Comparison of ENCODE assay signal across 8 cellular contexts in the genomic region with DNA sequence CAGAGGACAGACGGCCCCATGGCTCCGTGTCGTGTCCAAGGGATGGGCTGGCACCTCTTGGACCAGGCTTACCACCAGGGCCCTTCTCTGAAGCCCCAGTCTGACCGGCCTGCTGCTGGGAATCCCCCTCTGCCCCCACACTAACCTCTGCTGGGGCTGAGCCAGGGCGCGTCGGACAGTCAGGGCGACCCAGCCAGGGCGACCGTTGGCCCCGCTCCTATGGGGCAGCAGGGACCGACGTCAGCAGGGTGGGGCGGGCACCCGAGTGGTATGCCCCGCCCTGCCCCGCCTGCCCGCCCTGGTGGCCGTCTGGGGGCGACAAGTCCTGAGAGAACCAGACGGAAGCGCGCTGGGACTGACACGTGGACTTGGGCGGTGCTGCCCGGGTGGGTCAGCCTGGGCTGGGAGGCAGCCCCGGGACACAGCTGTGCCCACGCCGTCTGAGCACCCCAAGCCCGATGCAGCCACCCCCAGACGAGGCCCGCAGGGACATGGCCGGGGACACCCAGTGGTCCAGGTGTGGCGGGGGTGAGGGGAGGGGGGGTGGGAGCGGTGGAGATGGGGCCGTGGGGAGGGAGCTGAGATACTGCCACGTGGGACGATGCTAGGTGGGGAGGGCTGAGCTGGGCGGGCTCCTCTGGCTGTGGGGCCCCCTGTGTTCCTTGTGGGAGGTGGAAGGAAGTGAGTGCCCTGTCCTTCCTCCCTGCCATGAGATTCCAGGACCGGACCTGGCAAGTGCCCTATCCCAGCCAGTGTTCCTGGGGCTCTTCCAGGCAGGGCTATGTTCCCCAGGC. TPM values are rescaled to one million over a fixed set of nuclear protein-coding genes. Genes with fewer than 3 reads are reported as not detected.
DNase-seq lines count a peak whose midpoint lies in the region; ATAC-seq and TF ChIP-seq lines count a peak whose summit lies in the region.

A gene with protein sequence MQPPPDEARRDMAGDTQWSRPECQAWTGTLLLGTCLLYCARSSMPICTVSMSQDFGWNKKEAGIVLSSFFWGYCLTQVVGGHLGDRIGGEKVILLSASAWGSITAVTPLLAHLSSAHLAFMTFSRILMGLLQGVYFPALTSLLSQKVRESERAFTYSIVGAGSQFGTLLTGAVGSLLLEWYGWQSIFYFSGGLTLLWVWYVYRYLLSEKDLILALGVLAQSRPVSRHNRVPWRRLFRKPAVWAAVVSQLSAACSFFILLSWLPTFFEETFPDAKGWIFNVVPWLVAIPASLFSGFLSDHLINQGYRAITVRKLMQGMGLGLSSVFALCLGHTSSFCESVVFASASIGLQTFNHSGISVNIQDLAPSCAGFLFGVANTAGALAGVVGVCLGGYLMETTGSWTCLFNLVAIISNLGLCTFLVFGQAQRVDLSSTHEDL (plus strand): TSS at position 337 of the 794 bp plus-strand sequence. CDS start 122 bp downstream, at position 459.

- POLR2A ChIA-PET in MCF 10A (lab: Yijun Ruan, JAX): interaction anchor here (0.5 kb wide), 1 partner anchor 342 kb away, joined by 3 read pairs; no protein-coding TSS in a partner anchor
- POLR2A ChIA-PET in WTC11 (lab: Charles Lee): no interaction called here

- peak; percentile 42 for ATAC-seq in HG03196 (IDR thresholded peaks at IDR 0.05; ENCODE audit: unreplicated experiment)
- ATAC-seq in WTC11: peak; percentile 75

- peak within 1 kb of the TSS; percentile 82 for H3K9ac ChIP-seq in mucosa of stomach (ENCODE audit: low read length)

- H3K27ac ChIP-seq in breast epithelium (peak within 1 kb of the TSS; percentile 79 to 94), urinary bladder (ENCODE audit: low read depth) (peak within 1 kb of the TSS; percentile 83)

- no peaks in the 10 kb centered on the region for H3K9me3 Mint-ChIP-seq in MCF 10A (ENCODE audit: unreplicated experiment)
- no peaks in the 10 kb centered on the region for H3K9me3 Mint-ChIP-seq in WTC11

- intact Hi-C loops in breast epithelium (cut with DNase I; ENCODE audit: low total_unique reads) (no loop called here), MCF 10A (cut with micrococcal nuclease) (no loop called here)

- H3K27ac Mint-ChIP-seq in MCF 10A (ENCODE audit: low read depth, unreplicated experiment): no peak within 1 kb of the TSS
- peak within 1 kb of the TSS; percentile 80 for H3K27ac Mint-ChIP-seq in WTC11

- no peak for DNase-seq in breast epithelium (ENCODE audit: low spot score in 2 of 2)
- DNase-seq in MCF 10A (ENCODE audit: unreplicated experiment): no peak
- DNase-seq in WTC11 (ENCODE audit: low spot score): peak; percentile 74
- DNase-seq in epidermal melanocyte (ENCODE audit: insufficient read length, low spot score): peak; percentile 45
- no peak for DNase-seq in cerebellar cortex (ENCODE audit: low spot score)

- peaks cover 24% of the 10 kb centered on the region for H3K36me3 Mint-ChIP-seq in MCF 10A (ENCODE audit: insufficient read depth, unreplicated experiment)
- H3K36me3 Mint-ChIP-seq in WTC11: peaks cover 31% of the 10 kb centered on the region

- CTCF ChIA-PET in MCF 10A (lab: Yijun Ruan, JAX) (no interaction called here), WTC11 (lab: Charles Lee) (interaction anchor here (0.6 to 3.7 kb wide), 11 partner anchors 12 to 567 kb away, joined by 3 to 24 read pairs (median 5); a partner anchor contains a TSS)

- TF ChIP-seq POLR2A in breast epithelium (IDR thresholded peaks at IDR 0.05): no peak

- H3K4me3 ChIP-seq in breast epithelium (peak within 1 kb of the TSS; percentile 33 to 70 (median 40)), mucosa of stomach (ENCODE audit: low read length) (peak within 1 kb of the TSS; percentile 32), urinary bladder (ENCODE audit: low read depth, low read length) (peak within 1 kb of the TSS; percentile 24)

- BruUV-seq in MCF 10A (replicated peaks; lab: Mats Ljungman, UMichigan): no TSS peak

- H3K9me3 ChIP-seq in breast epithelium: no peaks in the 10 kb centered on the region
- no peaks in the 10 kb centered on the region for H3K9me3 ChIP-seq in mucosa of stomach (ENCODE audit: control insufficient read depth, low read length)

- TF ChIP-seq CTCF in breast epithelium (IDR thresholded peaks at IDR 0.05): no peak
- no peak for TF ChIP-seq CTCF in MCF 10A (IDR thresholded peaks at IDR 0.05; ENCODE audit: unreplicated experiment)
- TF ChIP-seq CTCF in WTC11 (IDR thresholded peaks at IDR 0.05): no peak

- H3K4me1 ChIP-seq in breast epithelium: peaks cover 0 to 12% of the 10 kb centered on the region in 2 donors
- peaks cover 46% of the 10 kb centered on the region for H3K4me1 ChIP-seq in mucosa of stomach (ENCODE audit: control insufficient read depth, insufficient read depth, low read length)
- H3K4me1 ChIP-seq in urinary bladder (ENCODE audit: insufficient read depth): no peaks in the 10 kb centered on the region

- H3K36me3 ChIP-seq in breast epithelium (no peaks in the 10 kb centered on the region), mucosa of stomach (ENCODE audit: control insufficient read depth, insufficient read depth, low read length) (peaks cover 3% of the 10 kb centered on the region), urinary bladder (ENCODE audit: insufficient read depth) (no peaks in the 10 kb centered on the region)

- 12% methylated on average over 40 of the region's 40 CpGs for WGBS in urinary bladder

- no peaks in the 10 kb centered on the region for H3K4me1 Mint-ChIP-seq in MCF 10A (ENCODE audit: insufficient read depth, unreplicated experiment)
- peaks cover 17% of the 10 kb centered on the region for H3K4me1 Mint-ChIP-seq in WTC11

- no peak within 1 kb of the TSS for H3K4me3 Mint-ChIP-seq in MCF 10A (ENCODE audit: unreplicated experiment)
- H3K4me3 Mint-ChIP-seq in WTC11: peak within 1 kb of the TSS; percentile 65

- H3K27me3 ChIP-seq in breast epithelium (no peaks in the 10 kb centered on the region), mucosa of stomach (ENCODE audit: control insufficient read depth, insufficient read depth, low read length) (no peaks in the 10 kb centered on the region)

- H3K27me3 Mint-ChIP-seq in MCF 10A (ENCODE audit: insufficient read depth, unreplicated experiment) (no peaks in the 10 kb centered on the region), WTC11 (ENCODE audit: low read depth) (no peaks in the 10 kb centered on the region)

TF ChIP-seq in WTC11, 78 proteins besides CTCF, POLR2A, EP300 and RAD21 (continues in another document):
- TF ChIP-seq, protein P1, sequence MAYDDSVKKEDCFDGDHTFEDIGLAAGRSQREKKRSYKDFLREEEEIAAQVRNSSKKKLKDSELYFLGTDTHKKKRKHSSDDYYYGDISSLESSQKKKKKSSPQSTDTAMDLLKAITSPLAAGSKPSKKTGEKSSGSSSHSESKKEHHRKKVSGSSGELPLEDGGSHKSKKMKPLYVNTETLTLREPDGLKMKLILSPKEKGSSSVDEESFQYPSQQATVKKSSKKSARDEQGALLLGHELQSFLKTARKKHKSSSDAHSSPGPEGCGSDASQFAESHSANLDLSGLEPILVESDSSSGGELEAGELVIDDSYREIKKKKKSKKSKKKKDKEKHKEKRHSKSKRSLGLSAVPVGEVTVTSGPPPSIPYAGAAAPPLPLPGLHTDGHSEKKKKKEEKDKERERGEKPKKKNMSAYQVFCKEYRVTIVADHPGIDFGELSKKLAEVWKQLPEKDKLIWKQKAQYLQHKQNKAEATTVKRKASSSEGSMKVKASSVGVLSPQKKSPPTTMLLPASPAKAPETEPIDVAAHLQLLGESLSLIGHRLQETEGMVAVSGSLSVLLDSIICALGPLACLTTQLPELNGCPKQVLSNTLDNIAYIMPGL (CRISPR knock-in tag; IDR thresholded peaks at IDR 0.05): no peak
- peak; percentile 71 for TF ChIP-seq GABPB1 (CRISPR knock-in tag; IDR thresholded peaks at IDR 0.05)
- TF ChIP-seq, protein P2, sequence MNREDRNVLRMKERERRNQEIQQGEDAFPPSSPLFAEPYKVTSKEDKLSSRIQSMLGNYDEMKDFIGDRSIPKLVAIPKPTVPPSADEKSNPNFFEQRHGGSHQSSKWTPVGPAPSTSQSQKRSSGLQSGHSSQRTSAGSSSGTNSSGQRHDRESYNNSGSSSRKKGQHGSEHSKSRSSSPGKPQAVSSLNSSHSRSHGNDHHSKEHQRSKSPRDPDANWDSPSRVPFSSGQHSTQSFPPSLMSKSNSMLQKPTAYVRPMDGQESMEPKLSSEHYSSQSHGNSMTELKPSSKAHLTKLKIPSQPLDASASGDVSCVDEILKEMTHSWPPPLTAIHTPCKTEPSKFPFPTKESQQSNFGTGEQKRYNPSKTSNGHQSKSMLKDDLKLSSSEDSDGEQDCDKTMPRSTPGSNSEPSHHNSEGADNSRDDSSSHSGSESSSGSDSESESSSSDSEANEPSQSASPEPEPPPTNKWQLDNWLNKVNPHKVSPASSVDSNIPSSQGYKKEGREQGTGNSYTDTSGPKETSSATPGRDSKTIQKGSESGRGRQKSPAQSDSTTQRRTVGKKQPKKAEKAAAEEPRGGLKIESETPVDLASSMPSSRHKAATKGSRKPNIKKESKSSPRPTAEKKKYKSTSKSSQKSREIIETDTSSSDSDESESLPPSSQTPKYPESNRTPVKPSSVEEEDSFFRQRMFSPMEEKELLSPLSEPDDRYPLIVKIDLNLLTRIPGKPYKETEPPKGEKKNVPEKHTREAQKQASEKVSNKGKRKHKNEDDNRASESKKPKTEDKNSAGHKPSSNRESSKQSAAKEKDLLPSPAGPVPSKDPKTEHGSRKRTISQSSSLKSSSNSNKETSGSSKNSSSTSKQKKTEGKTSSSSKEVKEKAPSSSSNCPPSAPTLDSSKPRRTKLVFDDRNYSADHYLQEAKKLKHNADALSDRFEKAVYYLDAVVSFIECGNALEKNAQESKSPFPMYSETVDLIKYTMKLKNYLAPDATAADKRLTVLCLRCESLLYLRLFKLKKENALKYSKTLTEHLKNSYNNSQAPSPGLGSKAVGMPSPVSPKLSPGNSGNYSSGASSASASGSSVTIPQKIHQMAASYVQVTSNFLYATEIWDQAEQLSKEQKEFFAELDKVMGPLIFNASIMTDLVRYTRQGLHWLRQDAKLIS (CRISPR knock-in tag; IDR thresholded peaks at IDR 0.05; ENCODE audit: borderline replicate concordance): no peak
- TF ChIP-seq, protein P3, sequence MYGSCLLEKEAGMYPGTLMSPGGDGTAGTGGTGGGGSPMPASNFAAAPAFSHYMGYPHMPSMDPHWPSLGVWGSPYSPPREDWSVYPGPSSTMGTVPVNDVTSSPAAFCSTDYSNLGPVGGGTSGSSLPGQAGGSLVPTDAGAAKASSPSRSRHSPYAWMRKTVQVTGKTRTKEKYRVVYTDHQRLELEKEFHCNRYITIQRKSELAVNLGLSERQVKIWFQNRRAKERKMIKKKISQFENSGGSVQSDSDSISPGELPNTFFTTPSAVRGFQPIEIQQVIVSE (CRISPR knock-in tag; IDR thresholded peaks at IDR 0.05; ENCODE audit: borderline replicate concordance): no peak
- TF ChIP-seq, protein P4, sequence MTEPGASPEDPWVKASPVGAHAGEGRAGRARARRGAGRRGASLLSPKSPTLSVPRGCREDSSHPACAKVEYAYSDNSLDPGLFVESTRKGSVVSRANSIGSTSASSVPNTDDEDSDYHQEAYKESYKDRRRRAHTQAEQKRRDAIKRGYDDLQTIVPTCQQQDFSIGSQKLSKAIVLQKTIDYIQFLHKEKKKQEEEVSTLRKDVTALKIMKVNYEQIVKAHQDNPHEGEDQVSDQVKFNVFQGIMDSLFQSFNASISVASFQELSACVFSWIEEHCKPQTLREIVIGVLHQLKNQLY (CRISPR knock-in tag; IDR thresholded peaks at IDR 0.05): no peak

RNA-seq across cellular contexts. Expression of the gene that starts here (rescaled TPM):
- total RNA-seq in breast epithelium (1 to 10 TPM; 2.2 to 4.9 (median 2.7) TPM), MCF 10A (2022) (0.07 TPM in 1 of 2 replicates, not detected in the other), WTC11 (2021) (26.2 to 41.7 TPM (median 30.8 TPM) in 3 replicates), urinary bladder (8.9 TPM)
- polyA plus RNA-seq in urinary bladder: 3.2 TPM

Comparison
In these comparisons a context has a peak if more than half of its experiments do, and no peak if none do; other contexts are left out.
1. DNase-seq: peak in WTC11 (single experiment) and epidermal melanocyte (single experiment); none in breast epithelium (0 of 2), MCF 10A (single experiment) and cerebellar cortex (single experiment).
2. Peak in every context shown above with its lines, with median percentiles within 50 percentile points of each other: H3K4me3 ChIP-seq.